In the genomic region with DNA sequence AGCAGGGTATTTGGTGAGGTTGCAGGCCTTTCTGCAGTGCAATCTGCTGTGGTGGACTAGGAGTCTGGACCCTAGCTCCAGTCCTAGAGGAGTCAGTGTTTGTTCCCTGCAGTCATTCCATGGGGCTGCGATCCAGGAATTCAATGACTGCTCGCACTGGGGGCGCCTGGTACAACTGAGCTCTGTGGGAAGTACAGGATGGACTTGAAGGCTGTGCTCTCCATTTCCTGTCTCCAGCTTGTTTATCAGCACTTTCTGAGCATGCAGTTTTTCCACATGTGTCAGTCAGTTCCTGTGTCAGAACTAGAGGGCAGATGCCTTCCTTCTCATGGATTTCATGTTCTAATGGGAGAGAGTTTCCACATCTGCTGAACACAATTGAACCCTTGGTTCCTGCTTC, we compare ENCODE assay signal across 1 cellular context.
TF ChIP-seq lines count a peak whose summit lies in the region.

No MANE protein-coding gene starts in this region.

TF ChIP-seq in HepG2, 621 proteins besides CTCF, POLR2A, EP300 and RAD21:
- TF ChIP-seq, protein P1, sequence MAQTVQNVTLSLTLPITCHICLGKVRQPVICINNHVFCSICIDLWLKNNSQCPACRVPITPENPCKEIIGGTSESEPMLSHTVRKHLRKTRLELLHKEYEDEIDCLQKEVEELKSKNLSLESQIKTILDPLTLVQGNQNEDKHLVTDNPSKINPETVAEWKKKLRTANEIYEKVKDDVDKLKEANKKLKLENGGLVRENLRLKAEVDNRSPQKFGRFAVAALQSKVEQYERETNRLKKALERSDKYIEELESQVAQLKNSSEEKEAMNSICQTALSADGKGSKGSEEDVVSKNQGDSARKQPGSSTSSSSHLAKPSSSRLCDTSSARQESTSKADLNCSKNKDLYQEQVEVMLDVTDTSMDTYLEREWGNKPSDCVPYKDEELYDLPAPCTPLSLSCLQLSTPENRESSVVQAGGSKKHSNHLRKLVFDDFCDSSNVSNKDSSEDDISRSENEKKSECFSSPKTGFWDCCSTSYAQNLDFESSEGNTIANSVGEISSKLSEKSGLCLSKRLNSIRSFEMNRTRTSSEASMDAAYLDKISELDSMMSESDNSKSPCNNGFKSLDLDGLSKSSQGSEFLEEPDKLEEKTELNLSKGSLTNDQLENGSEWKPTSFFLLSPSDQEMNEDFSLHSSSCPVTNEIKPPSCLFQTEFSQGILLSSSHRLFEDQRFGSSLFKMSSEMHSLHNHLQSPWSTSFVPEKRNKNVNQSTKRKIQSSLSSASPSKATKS (CRISPR knock-in tag; IDR thresholded peaks at IDR 0.05), result no peak
- TF ChIP-seq ZBTB21 (CRISPR knock-in tag; IDR thresholded peaks at IDR 0.05), result no peak
- TF ChIP-seq BCL6 (CRISPR knock-in tag; IDR thresholded peaks at IDR 0.05), result no peak
- no peak for TF ChIP-seq HDAC1 (CRISPR knock-in tag; IDR thresholded peaks at IDR 0.05)
- TF ChIP-seq, protein P2, sequence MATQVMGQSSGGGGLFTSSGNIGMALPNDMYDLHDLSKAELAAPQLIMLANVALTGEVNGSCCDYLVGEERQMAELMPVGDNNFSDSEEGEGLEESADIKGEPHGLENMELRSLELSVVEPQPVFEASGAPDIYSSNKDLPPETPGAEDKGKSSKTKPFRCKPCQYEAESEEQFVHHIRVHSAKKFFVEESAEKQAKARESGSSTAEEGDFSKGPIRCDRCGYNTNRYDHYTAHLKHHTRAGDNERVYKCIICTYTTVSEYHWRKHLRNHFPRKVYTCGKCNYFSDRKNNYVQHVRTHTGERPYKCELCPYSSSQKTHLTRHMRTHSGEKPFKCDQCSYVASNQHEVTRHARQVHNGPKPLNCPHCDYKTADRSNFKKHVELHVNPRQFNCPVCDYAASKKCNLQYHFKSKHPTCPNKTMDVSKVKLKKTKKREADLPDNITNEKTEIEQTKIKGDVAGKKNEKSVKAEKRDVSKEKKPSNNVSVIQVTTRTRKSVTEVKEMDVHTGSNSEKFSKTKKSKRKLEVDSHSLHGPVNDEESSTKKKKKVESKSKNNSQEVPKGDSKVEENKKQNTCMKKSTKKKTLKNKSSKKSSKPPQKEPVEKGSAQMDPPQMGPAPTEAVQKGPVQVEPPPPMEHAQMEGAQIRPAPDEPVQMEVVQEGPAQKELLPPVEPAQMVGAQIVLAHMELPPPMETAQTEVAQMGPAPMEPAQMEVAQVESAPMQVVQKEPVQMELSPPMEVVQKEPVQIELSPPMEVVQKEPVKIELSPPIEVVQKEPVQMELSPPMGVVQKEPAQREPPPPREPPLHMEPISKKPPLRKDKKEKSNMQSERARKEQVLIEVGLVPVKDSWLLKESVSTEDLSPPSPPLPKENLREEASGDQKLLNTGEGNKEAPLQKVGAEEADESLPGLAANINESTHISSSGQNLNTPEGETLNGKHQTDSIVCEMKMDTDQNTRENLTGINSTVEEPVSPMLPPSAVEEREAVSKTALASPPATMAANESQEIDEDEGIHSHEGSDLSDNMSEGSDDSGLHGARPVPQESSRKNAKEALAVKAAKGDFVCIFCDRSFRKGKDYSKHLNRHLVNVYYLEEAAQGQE (IDR thresholded peaks at IDR 0.05; ENCODE audit: borderline replicate concordance in 1 of 2, low read depth in 1 of 2, low read length in 2 of 2), result no peak
- TF ChIP-seq MEIS2 (CRISPR knock-in tag; IDR thresholded peaks at IDR 0.05), result no peak
- no peak for TF ChIP-seq ZNF326 (CRISPR knock-in tag; IDR thresholded peaks at IDR 0.05; ENCODE audit: borderline replicate concordance)
- TF ChIP-seq, protein P3, sequence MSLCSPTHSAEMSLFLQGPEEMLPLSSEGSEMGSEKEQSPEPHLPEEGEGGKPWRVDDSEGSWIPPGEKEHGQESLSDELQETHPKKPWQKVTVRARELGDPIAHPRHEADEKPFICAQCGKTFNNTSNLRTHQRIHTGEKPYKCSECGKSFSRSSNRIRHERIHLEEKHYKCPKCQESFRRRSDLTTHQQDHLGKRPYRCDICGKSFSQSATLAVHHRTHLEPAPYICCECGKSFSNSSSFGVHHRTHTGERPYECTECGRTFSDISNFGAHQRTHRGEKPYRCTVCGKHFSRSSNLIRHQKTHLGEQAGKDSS (CRISPR knock-in tag; IDR thresholded peaks at IDR 0.05; ENCODE audit: borderline replicate concordance, low read depth), result no peak
- TF ChIP-seq HOXD1 (CRISPR knock-in tag; IDR thresholded peaks at IDR 0.05), result no peak
- TF ChIP-seq THAP11 (CRISPR knock-in tag; IDR thresholded peaks at IDR 0.05), result no peak
